ENCODE assay signal across 8 cellular contexts in the genomic region with DNA sequence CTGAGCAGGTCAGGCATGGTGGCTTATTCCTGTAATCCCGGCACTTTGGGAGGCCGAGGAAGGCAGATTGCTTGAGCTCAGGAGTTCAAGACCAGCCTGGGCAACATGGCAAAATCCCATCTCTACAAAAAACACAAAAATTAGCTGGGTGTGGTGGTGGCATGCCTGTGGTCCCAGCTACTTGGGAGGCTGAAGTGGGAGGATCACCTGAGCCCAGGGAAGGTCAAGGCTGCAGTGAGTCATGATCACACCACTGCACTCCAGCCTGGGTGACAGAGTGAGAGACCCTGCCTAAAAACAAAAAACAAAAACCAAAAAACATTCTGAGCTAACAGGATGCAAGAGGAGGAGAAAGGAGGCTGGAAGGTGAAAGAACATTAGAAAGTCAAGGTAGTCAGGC. TPM values are rescaled to one million over a fixed set of nuclear protein-coding genes. Genes with fewer than 3 reads are reported as not detected.
DNase-seq lines count a peak whose midpoint lies in the region; ATAC-seq and TF ChIP-seq lines count a peak whose summit lies in the region.
"Not testable (repeated sequence)": the region's sequence is repeated elsewhere in the genome, so short reads cannot be mapped to it uniquely, and the experiment has no call there.

No MANE protein-coding gene starts in this region.

- not testable (repeated sequence) for H3K4me3 ChIP-seq in RWPE2 (ENCODE audit: severe bottlenecking); adrenal gland; cardiac muscle cell

- not testable (repeated sequence) for H3K9me3 Mint-ChIP-seq in Calu3 (ENCODE audit: low read depth, unreplicated experiment); activated CD4-positive, alpha-beta T cell treated with anti-CD3 and anti-CD28 coated beads, Interleukin-2, amount 10 ng/mL, durations not matched to agents 24 days and 14 days; activated T-cell treated with anti-CD3 and anti-CD28 coated beads, Interleukin-2, amount 50 U/mL, for 72 hours; naive thymus-derived CD8-positive, alpha-beta T cell; stimulated activated naive CD8-positive, alpha-beta T cell treated with anti-CD3 and anti-CD28 coated beads, Interleukin-15, Interleukin-2, amounts not matched to agents 100 ng/mL and 50 ng/mL, for 24 hours

- H3K9me3 ChIP-seq in RWPE2 (ENCODE audit: severe bottlenecking); adrenal gland (replicated peaks in 1 of 3); cardiac muscle cell (ENCODE audit: low read depth): not testable (repeated sequence)

- CTCF ChIA-PET in Calu3 (lab: Charles Lee): interaction anchor here (0.6 to 8.5 kb wide), 4 partner anchors 23 to 1707 kb away, joined by 3 to 158 read pairs (median 10); partner anchors contain the start of gene MYO18A

- H3K36me3 Mint-ChIP-seq in Calu3 (ENCODE audit: insufficient read depth, unreplicated experiment): peaks cover 13% of the 10 kb centered on the region
- not testable (repeated sequence) for H3K36me3 Mint-ChIP-seq in activated CD4-positive, alpha-beta T cell treated with anti-CD3 and anti-CD28 coated beads, Interleukin-2, amount 10 ng/mL, durations not matched to agents 24 days and 14 days (ENCODE audit: low read depth); activated T-cell treated with anti-CD3 and anti-CD28 coated beads, Interleukin-2, amount 50 U/mL, for 72 hours (ENCODE audit: insufficient read depth in 2 of 2); naive thymus-derived CD8-positive, alpha-beta T cell; stimulated activated naive CD8-positive, alpha-beta T cell treated with anti-CD3 and anti-CD28 coated beads, Interleukin-15, Interleukin-2, amounts not matched to agents 100 ng/mL and 50 ng/mL, for 24 hours (ENCODE audit: low read depth)

- H3K4me1 Mint-ChIP-seq in Calu3 (ENCODE audit: low read depth, unreplicated experiment): peaks cover 77% of the 10 kb centered on the region
- peaks cover 55% of the 10 kb centered on the region for H3K4me1 Mint-ChIP-seq in activated CD4-positive, alpha-beta T cell treated with anti-CD3 and anti-CD28 coated beads, Interleukin-2, amount 10 ng/mL, durations not matched to agents 24 days and 14 days
- peaks cover 62% of the 10 kb centered on the region for H3K4me1 Mint-ChIP-seq in activated T-cell treated with anti-CD3 and anti-CD28 coated beads, Interleukin-2, amount 50 U/mL, for 72 hours (ENCODE audit: low read depth)
- peaks cover 29 to 69% (median 51%) of the 10 kb centered on the region in 4 donors for H3K4me1 Mint-ChIP-seq in naive thymus-derived CD8-positive, alpha-beta T cell
- H3K4me1 Mint-ChIP-seq in stimulated activated naive CD8-positive, alpha-beta T cell treated with anti-CD3 and anti-CD28 coated beads, Interleukin-15, Interleukin-2, amounts not matched to agents 100 ng/mL and 50 ng/mL, for 24 hours (ENCODE audit: low read depth): peaks cover 73% of the 10 kb centered on the region

- intact Hi-C loops in Calu3 (cut with micrococcal nuclease; ENCODE audit: unreplicated experiment): not testable (repeated sequence)
- intact Hi-C loops in activated CD4-positive, alpha-beta T cell treated with anti-CD3 and anti-CD28 coated beads, Interleukin-2, amount 10 ng/mL, durations not matched to agents 24 days and 14 days (cut with micrococcal nuclease): loop anchor here (10.0 kb wide), 1 partner anchor 422 kb away; the partner anchor contains the start of genes NEK8 and TLCD1
- intact Hi-C loops in adrenal gland (cut with DNase I): loop anchor here (5.0 to 10.0 kb wide), 2 partner anchors 35 to 138 kb away; partner anchors contain the start of gene MYO18A (in 1 of the 2)

- peaks cover 39% of the 10 kb centered on the region for H3K4me1 ChIP-seq in RWPE2 (ENCODE audit: insufficient read depth, poor library complexity, severe bottlenecking)
- H3K4me1 ChIP-seq in adrenal gland (replicated peaks in 1 of 2): peaks cover 21 to 68% of the 10 kb centered on the region in 2 donors
- peaks cover 58% of the 10 kb centered on the region for H3K4me1 ChIP-seq in cardiac muscle cell (ENCODE audit: low read depth)

- not testable (repeated sequence) for TF ChIP-seq POLR2A in adrenal gland (IDR thresholded peaks at IDR 0.05)

- peak overlapping the region; percentile 19 for H3K27ac Mint-ChIP-seq in Calu3 (ENCODE audit: unreplicated experiment)
- peak overlapping the region; percentile 79 for H3K27ac Mint-ChIP-seq in activated CD4-positive, alpha-beta T cell treated with anti-CD3 and anti-CD28 coated beads, Interleukin-2, amount 10 ng/mL, durations not matched to agents 24 days and 14 days
- H3K27ac Mint-ChIP-seq in activated T-cell treated with anti-CD3 and anti-CD28 coated beads, Interleukin-2, amount 50 U/mL, for 72 hours: peak overlapping the region; percentile 89
- peak overlapping the region in 7 of 10 donors; percentile 30 to 90 (median 77) for H3K27ac Mint-ChIP-seq in naive thymus-derived CD8-positive, alpha-beta T cell
- H3K27ac Mint-ChIP-seq in stimulated activated naive CD8-positive, alpha-beta T cell treated with anti-CD3 and anti-CD28 coated beads, Interleukin-15, Interleukin-2, amounts not matched to agents 100 ng/mL and 50 ng/mL, for 24 hours: peak overlapping the region; percentile 93

- POLR2A ChIA-PET in naive thymus-derived CD8-positive, alpha-beta T cell (lab: Charles Lee): interaction anchor here (0.7 to 5.9 kb wide), 5 partner anchors 7 to 147 kb away, joined by 4 to 64 read pairs (median 15); partner anchors contain the start of genes MYO18A and NUFIP2

- not testable (repeated sequence) for BruUV-seq in Calu3 (replicated peaks; lab: Mats Ljungman, UMichigan)

- not testable (repeated sequence) for H3K36me3 ChIP-seq in RWPE2 (ENCODE audit: low read depth); adrenal gland (replicated peaks in 1 of 2); cardiac muscle cell

- ATAC-seq in RWPE2 (ENCODE audit: low read depth); activated T-cell treated with anti-CD3 and anti-CD28 coated beads, Interleukin-2, amount 50 U/mL, for 72 hours (replicated peaks in 1 of 2); naive thymus-derived CD8-positive, alpha-beta T cell: not testable (repeated sequence)

- H3K27me3 Mint-ChIP-seq in Calu3 (ENCODE audit: unreplicated experiment); activated CD4-positive, alpha-beta T cell treated with anti-CD3 and anti-CD28 coated beads, Interleukin-2, amount 10 ng/mL, durations not matched to agents 24 days and 14 days; activated T-cell treated with anti-CD3 and anti-CD28 coated beads, Interleukin-2, amount 50 U/mL, for 72 hours (ENCODE audit: low read depth); naive thymus-derived CD8-positive, alpha-beta T cell; stimulated activated naive CD8-positive, alpha-beta T cell treated with anti-CD3 and anti-CD28 coated beads, Interleukin-15, Interleukin-2, amounts not matched to agents 100 ng/mL and 50 ng/mL, for 24 hours: not testable (repeated sequence)

- 78 to 90% (median 84%) methylated on average over 1 to 2 of the region's 2 CpGs for WGBS in adrenal gland, 4 donors

- H3K4me3 Mint-ChIP-seq in Calu3 (ENCODE audit: low read depth, unreplicated experiment): peak overlapping the region; percentile 56
- H3K4me3 Mint-ChIP-seq in activated CD4-positive, alpha-beta T cell treated with anti-CD3 and anti-CD28 coated beads, Interleukin-2, amount 10 ng/mL, durations not matched to agents 24 days and 14 days: peak overlapping the region; percentile 12
- peak overlapping the region in 1 of 2 donors; percentile 14 for H3K4me3 Mint-ChIP-seq in activated T-cell treated with anti-CD3 and anti-CD28 coated beads, Interleukin-2, amount 50 U/mL, for 72 hours
- peak overlapping the region in 2 of 10 donors; percentile 39 to 43 for H3K4me3 Mint-ChIP-seq in naive thymus-derived CD8-positive, alpha-beta T cell
- H3K4me3 Mint-ChIP-seq in stimulated activated naive CD8-positive, alpha-beta T cell treated with anti-CD3 and anti-CD28 coated beads, Interleukin-15, Interleukin-2, amounts not matched to agents 100 ng/mL and 50 ng/mL, for 24 hours: peak overlapping the region; percentile 50

- not testable (repeated sequence) for H3K27me3 ChIP-seq in RWPE2 (ENCODE audit: insufficient read depth, poor library complexity, severe bottlenecking); adrenal gland; cardiac muscle cell

- TF ChIP-seq CTCF in Calu3 (IDR thresholded peaks at IDR 0.05; ENCODE audit: unreplicated experiment); RWPE2 (IDR thresholded peaks at IDR 0.05; ENCODE audit: poor library complexity, severe bottlenecking); adrenal gland (IDR thresholded peaks at IDR 0.05); cardiac muscle cell (IDR thresholded peaks at IDR 0.05; ENCODE audit: low read depth, low read length): not testable (repeated sequence)

- H3K27ac ChIP-seq in RWPE2 (ENCODE audit: poor library complexity, severe bottlenecking): peak overlapping the region; percentile 19
- H3K27ac ChIP-seq in adrenal gland: peak overlapping the region in 3 of 5 donors; percentile 27 to 70 (median 50)
- H3K27ac ChIP-seq in cardiac muscle cell: peak overlapping the region; percentile 83

- not testable (repeated sequence) for DNase-seq in Calu3; RWPE2 (ENCODE audit: low spot score); activated CD4-positive, alpha-beta T cell treated with anti-CD3 and anti-CD28 coated beads, Interleukin-2, amount 10 ng/mL, durations not matched to agents 24 days and 14 days; activated T-cell treated with anti-CD3 and anti-CD28 coated beads, Interleukin-2, amount 50 U/mL, for 72 hours; adrenal gland; cardiac muscle cell (ENCODE audit: low read depth in 1 of 2, low spot score in 1 of 2); naive thymus-derived CD8-positive, alpha-beta T cell

RNA-seq across cellular contexts. Expression of gene MYO18A, which starts 33.0 kb away (rescaled TPM):
- 89.9 and 123 TPM in 2 replicates for total RNA-seq in Calu3 (2022)
- total RNA-seq in activated CD4-positive, alpha-beta T cell treated with anti-CD3 and anti-CD28 coated beads, Interleukin-2, amount 10 ng/mL, durations not matched to agents 24 days and 14 days: 36.6 and 37.9 TPM in 2 replicates
- 10 to 100 TPM; 49.5 to 51.2 TPM for total RNA-seq in activated T-cell treated with anti-CD3 and anti-CD28 coated beads, Interleukin-2, amount 50 U/mL, for 72 hours
- total RNA-seq in adrenal gland: 10 to 100 TPM; 27.0 to 59.0 (median 40.9) TPM
- 10 to 100 TPM; 24.7 to 95.6 (median 42.3) TPM for polyA plus RNA-seq in adrenal gland
- total RNA-seq in cardiac muscle cell: 326 and 564 TPM in 2 replicates
- polyA plus RNA-seq in cardiac muscle cell: 186 and 218 TPM in 2 replicates
- total RNA-seq in naive thymus-derived CD8-positive, alpha-beta T cell: 10 to 100 TPM; 63.6 to 69.3 TPM
- polyA plus RNA-seq in naive thymus-derived CD8-positive, alpha-beta T cell: 10 to 100 TPM in 1 of 3 donors, 1 to 10 TPM in 2; 4.6 to 12.6 (median 5.9) TPM

Comparison
In these comparisons a context has a peak if more than half of its experiments do, and no peak if none do; other contexts are left out.
1. H3K27ac Mint-ChIP-seq: peak in every context shown above with its lines; median percentile 93 in stimulated activated naive CD8-positive, alpha-beta T cell treated with anti-CD3 and anti-CD28 coated beads, Interleukin-15, Interleukin-2, amounts not matched to agents 100 ng/mL and 50 ng/mL, for 24 hours; 89 in activated T-cell treated with anti-CD3 and anti-CD28 coated beads, Interleukin-2, amount 50 U/mL, for 72 hours; 79 in activated CD4-positive, alpha-beta T cell treated with anti-CD3 and anti-CD28 coated beads, Interleukin-2, amount 10 ng/mL, durations not matched to agents 24 days and 14 days; 77 in naive thymus-derived CD8-positive, alpha-beta T cell; 19 in Calu3.
2. H3K27ac ChIP-seq: peak in every context shown above with its lines; median percentile 83 in cardiac muscle cell; 50 in adrenal gland; 19 in RWPE2.